ENCODE assay signal across 25 cellular contexts in genomic region chr1:200479816-200480215, GRCh38.
"Had no signal": no experiment of that assay in that cellular context is flagged by ENCODE, and none has a peak within 500 bp of the region (broad histone marks: within the 10 kb centered on the region; RNA-seq: fewer than 3 reads in every experiment).

No MANE protein-coding gene starts in this region.

- H3K27ac Mint-ChIP-seq: activated naive CD8-positive, alpha-beta T cell treated with anti-CD3 and anti-CD28 coated beads for 36 hours; endodermal cell; immature natural killer cell; nephron progenitor cell had no signal

- H3K4me3 ChIP-seq: coronary artery, left ventricle myocardium inferior, sigmoid colon, smooth muscle cell had no signal

- DNase-seq: activated CD4-positive, alpha-beta T cell treated with anti-CD3 and anti-CD28 coated beads for 4 hours; activated CD4-positive, alpha-beta T cell treated with anti-CD3 and anti-CD28 coated beads, Interleukin-2, amount 50 U/mL, for 48 hours; activated CD4-positive, CD25-positive, alpha-beta regulatory T cell; activated CD8-positive, alpha-beta memory T cell treated with anti-CD3 and anti-CD28 coated beads, Interleukin-2, amount 50 U/mL, for 48 hours; activated naive CD4-positive, alpha-beta T cell treated with Interleukin-2 at 50 U/mL for 16 hours; activated naive CD8-positive, alpha-beta T cell treated with anti-CD3 and anti-CD28 coated beads for 36 hours; activated T-cell treated with anti-CD3 and anti-CD28 coated beads, Interleukin-2, amount 50 U/mL, for 4 hours; endodermal cell; foreskin keratinocyte; immature natural killer cell; kidney glomerular epithelial cell; left ventricle myocardium inferior; mammary epithelial cell; nephron progenitor cell; nucleus accumbens; sigmoid colon; stimulated activated CD4-positive, alpha-beta T cell treated with anti-CD3 and anti-CD28 coated beads, Interleukin-2, amount 100 ng/mL, for 48 hours; stimulated activated CD8-positive, alpha-beta memory T cell treated with anti-CD3 and anti-CD28 coated beads, Interleukin-4, amount 100 ng/mL, for 48 hours; stimulated activated naive CD4-positive, alpha-beta T cell treated with Interleukin-2 at 50 U/mL for 16 hours; T1000 had no signal

- H3K36me3 Mint-ChIP-seq: activated naive CD8-positive, alpha-beta T cell treated with anti-CD3 and anti-CD28 coated beads for 36 hours; immature natural killer cell had no signal

- H3K36me3 ChIP-seq: left ventricle myocardium inferior, sigmoid colon had no signal

- H3K9me3 Mint-ChIP-seq: activated naive CD8-positive, alpha-beta T cell treated with anti-CD3 and anti-CD28 coated beads for 36 hours; activated T-cell treated with anti-CD3 and anti-CD28 coated beads, Interleukin-2, amount 50 U/mL, for 4 hours; endodermal cell; immature natural killer cell; nephron progenitor cell had no signal

- H3K4me3 Mint-ChIP-seq: activated naive CD8-positive, alpha-beta T cell treated with anti-CD3 and anti-CD28 coated beads for 36 hours; activated T-cell treated with anti-CD3 and anti-CD28 coated beads, Interleukin-2, amount 50 U/mL, for 4 hours; endodermal cell; immature natural killer cell; nephron progenitor cell had no signal

- ATAC-seq: activated T-cell treated with anti-CD3 and anti-CD28 coated beads, Interleukin-2, amount 50 U/mL, for 4 hours; foreskin keratinocyte had no signal

- H3K9me3 ChIP-seq: left ventricle myocardium inferior, sigmoid colon had no signal

- H3K27ac ChIP-seq: coronary artery, epithelial cell of prostate, foreskin keratinocyte, left ventricle myocardium inferior, sigmoid colon had no signal

- FAIRE-seq: astrocyte, bronchial epithelial cell had no signal

- H3K4me1 ChIP-seq: left ventricle myocardium inferior had no signal

- H3K27me3 ChIP-seq: foreskin keratinocyte, sigmoid colon had no signal

- H3K4me2 ChIP-seq: smooth muscle cell had no signal

- H3K4me1 Mint-ChIP-seq: immature natural killer cell had no signal
